12 cellular contexts compared by ENCODE assay signal in genomic region chr7:105244594-105244993, GRCh38.
"Had no signal": no experiment of that assay in that cellular context is flagged by ENCODE, and none has a peak within 500 bp of the region (broad histone marks: within the 10 kb centered on the region; RNA-seq: fewer than 3 reads in every experiment).

No MANE protein-coding gene starts in this region.

- ATAC-seq: stimulated activated naive B cell treated with anti-CD40 and anti-IgM and Interleukin-4, amounts not matched to agents 10 μg/mL and 1 μg/mL and 100 μg/mL, for 72 hours; T-cell had no signal

- H3K27ac ChIP-seq: brain microvascular endothelial cell, tibial nerve had no signal

- H3K9me3 ChIP-seq: SK-N-SH, tibial nerve had no signal

- DNase-seq: activated CD4-positive, CD25-positive, alpha-beta regulatory T cell treated with anti-CD3 and anti-CD28 coated beads, Interleukin-2, amount 50 U/mL, for 72 hours; activated naive CD8-positive, alpha-beta T cell treated with anti-CD3 and anti-CD28 coated beads for 36 hours; amygdala; brain microvascular endothelial cell; effector memory CD4-positive, alpha-beta T cell; midbrain; stimulated activated CD4-positive, alpha-beta T cell treated with anti-CD3 and anti-CD28 coated beads, Interleukin-2, amount 100 ng/mL, for 48 hours; stimulated activated naive B cell treated with anti-CD40 and anti-IgM and Interleukin-4, amounts not matched to agents 10 μg/mL and 1 μg/mL and 100 μg/mL, for 72 hours; T-cell; T1000 had no signal

- H3K36me3 ChIP-seq: brain microvascular endothelial cell had no signal

- H3K27me3 ChIP-seq: brain microvascular endothelial cell, tibial nerve had no signal
